Comparison of ENCODE assay signal across 8 cellular contexts in genomic region chrX:2499507-2499906, GRCh38. TPM values are rescaled to one million over a fixed set of nuclear protein-coding genes. Genes with fewer than 3 reads are reported as not detected.
DNase-seq lines count a peak whose midpoint lies in the region; ATAC-seq and TF ChIP-seq lines count a peak whose summit lies in the region.

No MANE protein-coding gene starts in this region.

- no peak for ATAC-seq in natural killer cell treated with Interleukin-12 subunit alpha and Interleukin-12 subunit beta and Interleukin-15 and Interleukin-18, amount 100 ng/mL, for 72 hours
- ATAC-seq in HG03354 (IDR thresholded peaks at IDR 0.05; ENCODE audit: poor library complexity, severe bottlenecking, unreplicated experiment): no peak

- no peaks in the 10 kb centered on the region for H3K36me3 ChIP-seq in Loucy (ENCODE audit: insufficient read depth, low read length)
- H3K36me3 ChIP-seq in duodenal mucosa (ENCODE audit: control insufficient read depth in 1 of 2, insufficient read depth in 2 of 2, low read length in 2 of 2): peaks cover 4 to 6% of the 10 kb centered on the region in 2 donors

- no peak overlapping the region for H2AFZ ChIP-seq in Loucy (ENCODE audit: low read length)

- no peaks in the 10 kb centered on the region for H3K27me3 ChIP-seq in Loucy (ENCODE audit: insufficient read depth, low read length, poor library complexity, severe bottlenecking)
- H3K27me3 ChIP-seq in duodenal mucosa (ENCODE audit: control insufficient read depth in 1 of 2, insufficient read depth in 2 of 2, low read length in 2 of 2): no peaks in the 10 kb centered on the region

- peak overlapping the region; percentile 89 for H3K27ac ChIP-seq in duodenal mucosa (ENCODE audit: low read depth, low read length)

- H3K9me3 ChIP-seq in Loucy (ENCODE audit: insufficient read depth, low read depth, low read length) (no peaks in the 10 kb centered on the region), duodenal mucosa (ENCODE audit: control insufficient read depth in 1 of 2, low read length in 2 of 2) (no peaks in the 10 kb centered on the region)

- H3K4me2 ChIP-seq in Loucy (ENCODE audit: low read depth, low read length, poor library complexity, severe bottlenecking): peak overlapping the region; percentile 87

- no peaks in the 10 kb centered on the region for H3K9me3 Mint-ChIP-seq in natural killer cell treated with Interleukin-12 subunit alpha and Interleukin-12 subunit beta and Interleukin-15 and Interleukin-18, amount 100 ng/mL, for 72 hours

- no peaks in the 10 kb centered on the region for H3K27me3 Mint-ChIP-seq in natural killer cell treated with Interleukin-12 subunit alpha and Interleukin-12 subunit beta and Interleukin-15 and Interleukin-18, amount 100 ng/mL, for 72 hours

- H4K20me1 ChIP-seq in Loucy (ENCODE audit: insufficient read depth, low read length, poor library complexity, severe bottlenecking): peaks cover 16% of the 10 kb centered on the region

- H3K9ac ChIP-seq in Loucy (ENCODE audit: low read depth, low read length, poor library complexity, severe bottlenecking) (peak overlapping the region; percentile 84), duodenal mucosa (ENCODE audit: low read depth in 1 of 2, low read length in 2 of 2) (peak overlapping the region; percentile 79 to 86)

- H3K4me1 ChIP-seq in Loucy (ENCODE audit: insufficient read depth, low read length, poor library complexity, severe bottlenecking) (peaks cover 14% of the 10 kb centered on the region), duodenal mucosa (ENCODE audit: control insufficient read depth in 1 of 2, insufficient read depth in 2 of 2, low read length in 2 of 2) (peaks cover 13 to 23% of the 10 kb centered on the region in 2 donors)

- H3K36me3 Mint-ChIP-seq in natural killer cell treated with Interleukin-12 subunit alpha and Interleukin-12 subunit beta and Interleukin-15 and Interleukin-18, amount 100 ng/mL, for 72 hours: no peaks in the 10 kb centered on the region

- H3K4me3 ChIP-seq in AG09309 (ENCODE audit: control insufficient read depth, low read depth, low read length): peak overlapping the region; percentile 88
- peak overlapping the region; percentile 85 for H3K4me3 ChIP-seq in Loucy (ENCODE audit: low read length, poor library complexity, severe bottlenecking)
- peak overlapping the region; percentile 83 to 86 for H3K4me3 ChIP-seq in duodenal mucosa (ENCODE audit: low read depth in 1 of 2, low read length in 2 of 2)

- H3F3A ChIP-seq in Loucy (ENCODE audit: low read depth): no peaks in the 10 kb centered on the region

- H3K27ac Mint-ChIP-seq in natural killer cell treated with Interleukin-12 subunit alpha and Interleukin-12 subunit beta and Interleukin-15 and Interleukin-18, amount 100 ng/mL, for 72 hours: peak overlapping the region; percentile 71 to 86

- H3K79me2 ChIP-seq in Loucy (ENCODE audit: insufficient read depth, low read length): peaks cover 36% of the 10 kb centered on the region

- peaks cover 14 to 15% of the 10 kb centered on the region in 2 donors for H3K4me1 Mint-ChIP-seq in natural killer cell treated with Interleukin-12 subunit alpha and Interleukin-12 subunit beta and Interleukin-15 and Interleukin-18, amount 100 ng/mL, for 72 hours (ENCODE audit: low read depth in 2 of 2)

- DNase-seq in AG09309 (ENCODE audit: low read depth) (no peak), COR-L47 (lab: John Stamatoyannopoulos, UW) (no peak), anterior cingulate cortex (lab: John Stamatoyannopoulos, UW) (no peak), inferior parietal cortex (ENCODE audit: extremely low spot score) (no peak)
- DNase-seq in natural killer cell treated with Interleukin-12 subunit alpha and Interleukin-12 subunit beta and Interleukin-15 and Interleukin-18, amount 100 ng/mL, for 72 hours (ENCODE audit: low spot score): no peak

- H3K4me3 Mint-ChIP-seq in natural killer cell treated with Interleukin-12 subunit alpha and Interleukin-12 subunit beta and Interleukin-15 and Interleukin-18, amount 100 ng/mL, for 72 hours: peak overlapping the region; percentile 83

- H3K9me2 ChIP-seq in Loucy (replicated peaks; ENCODE audit: low read depth, low read length): no peaks in the 10 kb centered on the region

- TF ChIP-seq CTCF in AG09309 (IDR thresholded peaks at IDR 0.05; ENCODE audit: control insufficient read depth, insufficient read depth, low read depth, low read length, missing control alignments): no peak
- TF ChIP-seq CTCF in Loucy (conservative IDR thresholded peaks at IDR 0.05; ENCODE audit: low read length): no peak

RNA-seq across cellular contexts. Expression of gene DHRSX, which starts 1.3 kb away (rescaled TPM):
- 10 to 100 TPM; 24.0 to 35.7 TPM for total RNA-seq in natural killer cell treated with Interleukin-12 subunit alpha and Interleukin-12 subunit beta and Interleukin-15 and Interleukin-18, amount 100 ng/mL, for 72 hours

RNA-seq across cellular contexts. Expression of gene ZBED1, which starts 1.3 kb away (rescaled TPM):
- total RNA-seq in natural killer cell treated with Interleukin-12 subunit alpha and Interleukin-12 subunit beta and Interleukin-15 and Interleukin-18, amount 100 ng/mL, for 72 hours: 10 to 100 TPM; 34.4 to 42.0 TPM
